In the genomic region with DNA sequence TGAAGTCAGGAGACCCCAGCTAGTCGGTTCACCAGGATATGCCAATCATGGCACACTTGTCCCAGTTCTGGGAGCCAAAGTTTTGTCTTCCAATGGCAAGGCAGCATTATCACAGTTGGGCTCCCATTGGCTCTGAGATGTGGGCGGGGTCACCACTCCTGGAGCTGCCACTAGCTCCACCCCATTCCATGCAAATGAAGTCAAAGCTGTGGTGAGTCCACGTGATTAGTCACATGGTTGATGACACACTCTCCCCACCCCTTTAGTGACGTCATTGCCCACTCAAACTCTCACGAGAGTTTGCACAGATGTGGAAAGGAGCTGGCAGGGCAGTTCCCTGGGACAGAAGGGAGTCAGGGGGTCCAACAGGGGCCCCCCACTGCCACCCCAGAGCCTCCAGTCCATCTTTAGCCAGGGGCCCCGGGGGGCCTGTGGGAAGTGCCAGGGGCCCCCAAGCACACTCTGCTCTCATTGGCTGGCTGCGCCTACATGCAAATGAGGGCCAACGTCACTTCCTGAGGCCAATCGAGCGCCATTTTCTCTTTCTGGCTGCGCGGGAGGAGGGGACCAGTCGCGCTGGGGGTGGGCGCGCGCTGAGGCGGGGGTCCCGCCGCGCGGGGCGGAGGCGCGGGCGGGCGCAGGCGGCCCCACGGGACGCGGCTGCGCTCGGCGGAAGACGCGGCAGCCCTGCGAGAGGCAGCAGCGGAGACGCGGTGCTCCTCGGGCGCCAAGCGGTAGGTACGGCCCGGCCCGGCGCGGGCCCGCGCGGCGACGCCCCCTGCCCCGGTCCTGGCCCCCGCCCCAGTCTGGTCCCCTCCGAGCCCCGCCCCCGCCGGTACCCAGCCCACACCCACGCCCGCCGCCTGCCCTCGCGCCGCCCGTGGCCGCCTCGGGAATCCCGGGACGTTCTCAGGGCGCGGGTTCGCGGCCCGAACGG, we compare ENCODE assay signal across 8 cellular contexts. TPM values are rescaled to one million over a fixed set of nuclear protein-coding genes. Genes with fewer than 3 reads are reported as not detected.
DNase-seq lines count a peak whose midpoint lies in the region; ATAC-seq and TF ChIP-seq lines count a peak whose summit lies in the region.

A gene with protein sequence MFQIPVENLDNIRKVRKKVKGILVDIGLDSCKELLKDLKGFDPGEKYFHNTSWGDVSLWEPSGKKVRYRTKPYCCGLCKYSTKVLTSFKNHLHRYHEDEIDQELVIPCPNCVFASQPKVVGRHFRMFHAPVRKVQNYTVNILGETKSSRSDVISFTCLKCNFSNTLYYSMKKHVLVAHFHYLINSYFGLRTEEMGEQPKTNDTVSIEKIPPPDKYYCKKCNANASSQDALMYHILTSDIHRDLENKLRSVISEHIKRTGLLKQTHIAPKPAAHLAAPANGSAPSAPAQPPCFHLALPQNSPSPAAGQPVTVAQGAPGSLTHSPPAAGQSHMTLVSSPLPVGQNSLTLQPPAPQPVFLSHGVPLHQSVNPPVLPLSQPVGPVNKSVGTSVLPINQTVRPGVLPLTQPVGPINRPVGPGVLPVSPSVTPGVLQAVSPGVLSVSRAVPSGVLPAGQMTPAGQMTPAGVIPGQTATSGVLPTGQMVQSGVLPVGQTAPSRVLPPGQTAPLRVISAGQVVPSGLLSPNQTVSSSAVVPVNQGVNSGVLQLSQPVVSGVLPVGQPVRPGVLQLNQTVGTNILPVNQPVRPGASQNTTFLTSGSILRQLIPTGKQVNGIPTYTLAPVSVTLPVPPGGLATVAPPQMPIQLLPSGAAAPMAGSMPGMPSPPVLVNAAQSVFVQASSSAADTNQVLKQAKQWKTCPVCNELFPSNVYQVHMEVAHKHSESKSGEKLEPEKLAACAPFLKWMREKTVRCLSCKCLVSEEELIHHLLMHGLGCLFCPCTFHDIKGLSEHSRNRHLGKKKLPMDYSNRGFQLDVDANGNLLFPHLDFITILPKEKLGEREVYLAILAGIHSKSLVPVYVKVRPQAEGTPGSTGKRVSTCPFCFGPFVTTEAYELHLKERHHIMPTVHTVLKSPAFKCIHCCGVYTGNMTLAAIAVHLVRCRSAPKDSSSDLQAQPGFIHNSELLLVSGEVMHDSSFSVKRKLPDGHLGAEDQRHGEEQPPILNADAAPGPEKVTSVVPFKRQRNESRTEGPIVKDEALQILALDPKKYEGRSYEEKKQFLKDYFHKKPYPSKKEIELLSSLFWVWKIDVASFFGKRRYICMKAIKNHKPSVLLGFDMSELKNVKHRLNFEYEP (plus strand): TSS at position 524 of the 937 bp plus-strand sequence. CDS start 8,281 bp downstream, outside the sequence.

- POLR2A ChIA-PET in naive thymus-derived CD8-positive, alpha-beta T cell (lab: Charles Lee), result interaction anchor here (0.8 to 1.3 kb wide), 4 partner anchors 74 to 1041 kb away, joined by 3 to 5 read pairs (median 4); a partner anchor contains a TSS

- peak within 1 kb of the TSS; percentile 83 to 98 (median 95) for H3K27ac Mint-ChIP-seq in naive thymus-derived CD8-positive, alpha-beta T cell

- no peak for TF ChIP-seq CTCF in fibroblast of mammary gland (conservative IDR thresholded peaks at IDR 0.05; ENCODE audit: control insufficient read depth, insufficient read depth, low read depth, low read length)

- ATAC-seq in GM21717 (IDR thresholded peaks at IDR 0.05; ENCODE audit: unreplicated experiment), result peak; percentile 74
- ATAC-seq in naive thymus-derived CD8-positive, alpha-beta T cell, result peak; percentile 77 to 83

- H3K9me3 Mint-ChIP-seq in naive thymus-derived CD8-positive, alpha-beta T cell, result no peaks in the 10 kb centered on the region

- peaks cover 28 to 51% (median 45%) of the 10 kb centered on the region in 4 donors for H3K4me1 Mint-ChIP-seq in naive thymus-derived CD8-positive, alpha-beta T cell

- no peaks in the 10 kb centered on the region for H3K27me3 Mint-ChIP-seq in naive thymus-derived CD8-positive, alpha-beta T cell

- in situ Hi-C loops in KBM-7 (cut with MboI; ENCODE audit: low pct_unique_long_range_greater_than_20kb, low sequenced_read_pairs), result no loop called here

- peaks cover 0 to 2% (median 0%) of the 10 kb centered on the region in 3 donors for H3K36me3 Mint-ChIP-seq in naive thymus-derived CD8-positive, alpha-beta T cell

- H3K4me3 ChIP-seq in fibroblast of mammary gland (ENCODE audit: control insufficient read depth, low read depth, low read length), result peak within 1 kb of the TSS; percentile 73

- peak within 1 kb of the TSS; percentile 52 to 92 (median 84) for H3K4me3 Mint-ChIP-seq in naive thymus-derived CD8-positive, alpha-beta T cell

- DNase-seq in DMS53 treated with DMSO at 0.1 percent for 48 hours (lab: John Stamatoyannopoulos, UW; ENCODE audit: unreplicated experiment) (peak; percentile 94), KBM-7 (peak; percentile 97), RKO (ENCODE audit: low spot score) (peak; percentile 97), activated T-helper 1 cell treated with Interleukin-2 at 50 U/mL for 16 hours (ENCODE audit: low read depth) (peak; percentile 61), fibroblast of mammary gland (ENCODE audit: low read depth) (peak; percentile 97)
- peak; percentile 56 to 93 (median 90) for DNase-seq in naive thymus-derived CD8-positive, alpha-beta T cell
- DNase-seq in stimulated activated naive CD4-positive, alpha-beta T cell (lab: John Stamatoyannopoulos, UW), result peak; percentile 83 to 96 (median 91)

RNA-seq across cellular contexts. Expression of the gene that starts here (rescaled TPM):
- 10 to 100 TPM; 22.7 to 25.5 TPM for total RNA-seq in naive thymus-derived CD8-positive, alpha-beta T cell
- 10 to 100 TPM in 1 of 3 donors, 1 to 10 TPM in 2; 8.1 to 11.7 (median 9.2) TPM for polyA plus RNA-seq in naive thymus-derived CD8-positive, alpha-beta T cell

Comparison
In these comparisons a context has a peak if more than half of its experiments do, and no peak if none do; other contexts are left out.
1. Peak in every context shown above with its lines: DNase-seq, ATAC-seq and H3K4me3 ChIP-seq.